ENCODE assay signal across 10 cellular contexts in the genomic region with DNA sequence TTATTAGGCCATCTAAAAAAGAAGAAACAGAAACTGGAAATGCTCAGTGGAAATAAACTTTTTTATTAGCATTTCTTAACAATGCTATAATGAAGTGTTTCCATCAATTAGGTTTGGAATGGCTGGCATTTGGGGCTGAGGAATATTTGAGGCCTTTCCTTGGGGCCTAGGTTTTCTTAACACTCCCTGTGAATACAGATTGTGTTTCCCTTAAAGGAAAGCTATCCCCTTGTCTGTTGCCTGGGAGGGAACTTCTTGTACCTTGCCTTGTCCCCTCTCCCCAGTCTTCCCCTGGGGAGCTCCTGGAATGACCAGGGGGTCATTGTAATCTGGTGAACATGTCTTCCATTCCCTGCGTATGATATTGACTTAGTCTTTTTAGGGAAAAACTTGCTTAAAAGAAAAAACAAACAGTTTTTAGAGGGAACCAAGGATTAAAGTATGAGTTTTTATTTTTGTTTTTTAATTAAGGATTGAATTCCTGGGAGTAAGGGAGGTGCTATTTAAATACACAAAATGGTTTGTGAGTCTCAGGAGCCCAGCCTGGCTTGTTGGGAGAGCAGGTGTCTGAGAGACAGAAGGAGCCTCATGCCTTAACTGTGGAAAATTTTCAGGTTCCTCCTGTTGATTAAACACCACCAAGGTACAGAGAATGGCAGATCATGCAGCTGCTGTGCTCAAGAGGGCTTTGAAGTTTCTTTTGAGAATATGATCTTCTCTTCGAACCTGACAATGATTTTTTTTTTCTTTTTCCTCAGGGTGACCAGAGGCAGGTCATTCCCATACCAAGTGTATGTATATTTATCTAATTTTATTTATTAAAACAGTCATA. TPM values are rescaled to one million over a fixed set of nuclear protein-coding genes. Genes with fewer than 3 reads are reported as not detected.
A peak's percentile ranks its signal among the peaks of the same experiment; 100 is the strongest.
DNase-seq lines count a peak whose midpoint lies in the region; ATAC-seq and TF ChIP-seq lines count a peak whose summit lies in the region.
"Had no signal": no experiment of that assay in that cellular context is flagged by ENCODE, and none has a peak within 500 bp of the region (broad histone marks: within the 10 kb centered on the region; RNA-seq: fewer than 3 reads in every experiment).

No MANE protein-coding gene starts in this region.

- intact Hi-C loops in CD4-positive, alpha-beta memory T cell (cut with micrococcal nuclease) = no loop called here
- intact Hi-C loops in esophagus muscularis mucosa (cut with DNase I) (no loop called here), sigmoid colon (cut with DNase I) (no loop called here)

- peaks cover 15% of the 10 kb centered on the region for H3K4me1 ChIP-seq in CD4-positive, alpha-beta memory T cell (ENCODE audit: insufficient read depth, low read length)
- H3K4me1 ChIP-seq in MM.1S (ENCODE audit: low read length) (peaks cover 18% of the 10 kb centered on the region), esophagus muscularis mucosa (peaks cover 21 to 60% (median 46%) of the 10 kb centered on the region in 4 donors), sigmoid colon (peaks cover 0 to 40% (median 22%) of the 10 kb centered on the region in 4 donors)

- H2AFZ ChIP-seq in MM.1S (ENCODE audit: low read length) = peak overlapping the region; percentile 62

- no peak overlapping the region for H3K4me3 ChIP-seq in CD4-positive, alpha-beta memory T cell (ENCODE audit: low read length in 2 of 2)
- H3K4me3 ChIP-seq in MM.1S (ENCODE audit: low read length) (no peak overlapping the region), esophagus muscularis mucosa (no peak overlapping the region), sigmoid colon (no peak overlapping the region)

- H3K4me2 ChIP-seq in MM.1S (ENCODE audit: low read depth, low read length) = peak overlapping the region; percentile 59

- H3F3A ChIP-seq in MM.1S (ENCODE audit: insufficient read depth, low read length) = 0 out of 2 replicates have a peak, but pooled peaks cover 4% of the 10 kb centered on the region

- H3K9ac ChIP-seq in MM.1S (ENCODE audit: low read length) = peak overlapping the region; percentile 11; the same call in 1 of the 2 replicates

- H3K27me3 Mint-ChIP-seq in CD4-positive, alpha-beta memory T cell = no peaks in the 10 kb centered on the region

- H3K9me3 Mint-ChIP-seq in CD4-positive, alpha-beta memory T cell = no peaks in the 10 kb centered on the region

- POLR2A ChIA-PET in CD4-positive, alpha-beta memory T cell (lab: Charles Lee; ENCODE audit: partially characterized antibody) = no interaction called here

- no peak for ATAC-seq in GM19397 (IDR thresholded peaks at IDR 0.05; ENCODE audit: unreplicated experiment)
- no peak for ATAC-seq in HG03159 (IDR thresholded peaks at IDR 0.05; ENCODE audit: unreplicated experiment)

- no peak for TF ChIP-seq EP300 in esophagus muscularis mucosa (IDR thresholded peaks at IDR 0.05)
- TF ChIP-seq EP300 in sigmoid colon (IDR thresholded peaks at IDR 0.05) = no peak

- H3K9me2 ChIP-seq in MM.1S (replicated peaks; ENCODE audit: insufficient read depth, low read length) = no peaks in the 10 kb centered on the region

- no peak overlapping the region for H3K27ac ChIP-seq in CD4-positive, alpha-beta memory T cell (ENCODE audit: low read depth, low read length)
- H3K27ac ChIP-seq in MM.1S (ENCODE audit: low read length) (peak overlapping the region; percentile 39; the same call in 1 of the 2 replicates), esophagus muscularis mucosa (replicated peaks in 1 of 4) (peak overlapping the region; percentile 57 to 72 (median 69)), sigmoid colon (peak overlapping the region; percentile 64 to 78 (median 70))

- H3K27ac Mint-ChIP-seq in CD4-positive, alpha-beta memory T cell = peak overlapping the region; percentile 48 to 91 (median 84)

- H3K27me3 ChIP-seq in CD4-positive, alpha-beta memory T cell (ENCODE audit: insufficient read depth, low read length) = no peaks in the 10 kb centered on the region
- H3K27me3 ChIP-seq in MM.1S (replicated peaks; ENCODE audit: insufficient read depth, low read length) = no peaks in the 10 kb centered on the region
- no peaks in the 10 kb centered on the region for H3K27me3 ChIP-seq in esophagus muscularis mucosa
- H3K27me3 ChIP-seq in sigmoid colon = no peaks in the 10 kb centered on the region

- H3K9me3 ChIP-seq in CD4-positive, alpha-beta memory T cell (ENCODE audit: control insufficient read depth in 1 of 2, low read length in 2 of 2) = no peaks in the 10 kb centered on the region
- H3K9me3 ChIP-seq in MM.1S (replicated peaks; ENCODE audit: insufficient read depth, low read length) (no peaks in the 10 kb centered on the region), esophagus muscularis mucosa (no peaks in the 10 kb centered on the region), sigmoid colon (no peaks in the 10 kb centered on the region)

- CTCF ChIA-PET in CD4-positive, alpha-beta memory T cell (lab: Charles Lee; ENCODE audit: partially characterized antibody) = interaction anchor here (0.8 to 2.7 kb wide), 6 partner anchors 10 to 101 kb away, joined by 3 to 13 read pairs (median 4); no protein-coding TSS in a partner anchor

- DNase-seq in CD4-positive, alpha-beta memory T cell = no peak
- DNase-seq in MM.1S (no peak), esophagus muscularis mucosa (ENCODE audit: extremely low spot score) (no peak), sigmoid colon (no peak), mucosa of gallbladder (ENCODE audit: low spot score) (no peak), NCI-H2081 (lab: John Stamatoyannopoulos, UW) (no peak)
- DNase-seq: DMS153, NCI-H187 treated with DMSO at 0.1 percent for 48 hours had no signal

- TF ChIP-seq POLR2A in esophagus muscularis mucosa (IDR thresholded peaks at IDR 0.05; ENCODE audit: low read depth) (no peak), sigmoid colon (IDR thresholded peaks at IDR 0.05) (no peak)

- peaks cover 13 to 30% (median 19%) of the 10 kb centered on the region in 4 donors for H3K4me1 Mint-ChIP-seq in CD4-positive, alpha-beta memory T cell

- H3K36me3 ChIP-seq in CD4-positive, alpha-beta memory T cell (ENCODE audit: insufficient read depth, low read length) = no peaks in the 10 kb centered on the region
- H3K36me3 ChIP-seq in MM.1S (replicated peaks; ENCODE audit: insufficient read depth, low read length) = no peaks in the 10 kb centered on the region
- peaks cover 0 to 18% (median 4%) of the 10 kb centered on the region in 4 donors for H3K36me3 ChIP-seq in esophagus muscularis mucosa
- H3K36me3 ChIP-seq in sigmoid colon = peaks cover 0 to 7% (median 0%) of the 10 kb centered on the region in 4 donors

- no peaks in the 10 kb centered on the region for H3K36me3 Mint-ChIP-seq in CD4-positive, alpha-beta memory T cell

- 60% methylated on average over 2 of the region's 2 CpGs for WGBS in esophagus muscularis mucosa
- WGBS in sigmoid colon, 2 donors = 33 to 48% methylated on average over 2 of the region's 2 CpGs

- TF ChIP-seq CTCF in MM.1S (IDR thresholded peaks at IDR 0.05; ENCODE audit: low read length) (no peak), esophagus muscularis mucosa (IDR thresholded peaks at IDR 0.05) (no peak), sigmoid colon (IDR thresholded peaks at IDR 0.05) (no peak)

- H3K79me2 ChIP-seq in MM.1S (ENCODE audit: low read length) = no peaks in the 10 kb centered on the region

- H4K20me1 ChIP-seq in MM.1S (ENCODE audit: insufficient read depth, low read length) = no peaks in the 10 kb centered on the region

- H3K4me3 Mint-ChIP-seq in CD4-positive, alpha-beta memory T cell = peak overlapping the region in 3 of 8 donors; percentile 4 to 52 (median 21)

RNA-seq across cellular contexts. Expression of a gene that starts 34.0 kb away (rescaled TPM):
- 10 to 100 TPM; 41.7 to 43.4 TPM for total RNA-seq in CD4-positive, alpha-beta memory T cell
- polyA plus RNA-seq in CD4-positive, alpha-beta memory T cell = 10 to 100 TPM; 13.4 to 18.0 TPM
- total RNA-seq in esophagus muscularis mucosa (1 to 10 TPM; 3.2 to 5.1 (median 4.4) TPM), sigmoid colon (1 to 10 TPM; 5.3 to 8.3 (median 6.6) TPM), mucosa of gallbladder (131 TPM)
- 100 to 1,000 TPM in 1 of 3 donors, 10 to 100 TPM in 2; 81.7 to 175 (median 97.0) TPM for polyA plus RNA-seq in sigmoid colon

Comparison
In these comparisons a context has a peak if more than half of its experiments do, and no peak if none do; other contexts are left out.
1. RNA of a gene that starts 34.0 kb away (total RNA-seq): 131 TPM in mucosa of gallbladder (single experiment) and 41.7 to 43.4 TPM in CD4-positive, alpha-beta memory T cell; 5.3 to 8.3 TPM in sigmoid colon and 3.2 to 5.1 TPM in esophagus muscularis mucosa; every median in the first group is over 4 times any median in the second.